Comparison of ENCODE assay signal across 13 cellular contexts in the genomic region with DNA sequence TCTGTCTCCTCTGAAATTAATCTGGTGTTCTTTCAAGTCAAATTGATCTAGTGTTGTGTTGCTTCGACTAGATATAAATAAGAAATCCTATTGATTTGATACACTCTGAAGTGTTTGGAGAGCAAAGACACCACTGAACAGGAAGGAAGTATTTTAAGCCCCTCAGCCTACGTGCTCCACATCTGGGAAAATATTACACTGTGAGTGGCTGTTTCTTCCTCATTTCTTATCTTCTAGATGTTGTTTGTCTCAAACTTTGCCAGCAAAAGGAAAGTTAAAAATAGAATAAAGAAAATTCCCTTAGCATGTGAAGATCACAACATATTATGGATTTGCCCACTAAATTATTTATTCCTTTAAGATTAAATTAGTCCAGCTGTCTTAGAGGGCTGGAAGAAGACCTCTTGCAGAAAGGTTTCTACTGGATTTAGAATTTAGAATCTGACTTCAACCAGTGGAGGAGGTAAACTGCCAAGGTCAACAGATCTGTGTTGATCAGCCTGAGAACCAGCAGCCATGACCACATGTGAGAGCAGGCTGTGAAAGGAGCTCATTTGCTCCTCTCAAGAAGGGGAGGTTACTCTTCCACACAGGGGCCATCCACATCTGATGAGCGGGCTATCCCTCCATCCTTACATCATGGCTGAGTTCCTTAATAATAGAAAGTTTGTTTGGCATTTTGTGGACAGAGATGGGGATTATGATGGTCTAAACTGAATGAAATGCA. TPM values are rescaled to one million over a fixed set of nuclear protein-coding genes. Genes with fewer than 3 reads are reported as not detected.
DNase-seq lines count a peak whose midpoint lies in the region; ATAC-seq and TF ChIP-seq lines count a peak whose summit lies in the region.
"Had no signal": no experiment of that assay in that cellular context is flagged by ENCODE, and none has a peak within 500 bp of the region (broad histone marks: within the 10 kb centered on the region; RNA-seq: fewer than 3 reads in every experiment).

No MANE protein-coding gene starts in this region.

- in situ Hi-C loops in GM13977 (cut with MboI; ENCODE audit: low pct_unique_long_range_greater_than_20kb, low sequenced_read_pairs, unreplicated experiment): no loop called here

- H3K27me3 ChIP-seq in body of pancreas (no peaks in the 10 kb centered on the region), thoracic aorta (replicated peaks; ENCODE audit: insufficient read depth) (no peaks in the 10 kb centered on the region)
- H3K27me3 ChIP-seq: tibial artery had no signal

- H3K9me2 ChIP-seq in OCI-LY7 (ENCODE audit: insufficient read depth, low read length): no peaks in the 10 kb centered on the region

- 26 to 36% methylated on average over 3 of the region's 3 CpGs for WGBS in body of pancreas, 2 donors

- H3K9me3 ChIP-seq in OCI-LY7 (ENCODE audit: low read length): peaks cover 9% of the 10 kb centered on the region; the same call in 1 of the 2 replicates
- no peaks in the 10 kb centered on the region for H3K9me3 ChIP-seq in body of pancreas
- H3K9me3 ChIP-seq in thoracic aorta: no peaks in the 10 kb centered on the region
- H3K9me3 ChIP-seq: tibial artery had no signal

- no peak for TF ChIP-seq POLR2A in body of pancreas (IDR thresholded peaks at IDR 0.05)

- H2AFZ ChIP-seq in OCI-LY7 (ENCODE audit: low read length): peak overlapping the region; percentile 36; the same call in 1 of the 2 replicates

- no peaks in the 10 kb centered on the region for H3K36me3 ChIP-seq in OCI-LY7 (ENCODE audit: insufficient read depth, low read length)
- H3K36me3 ChIP-seq in body of pancreas (replicated peaks in 1 of 2; ENCODE audit: insufficient read depth in 1 of 2, low read depth in 2 of 2): no peaks in the 10 kb centered on the region
- H3K36me3 ChIP-seq in thoracic aorta: no peaks in the 10 kb centered on the region
- H3K36me3 ChIP-seq: tibial artery had no signal

- no peak overlapping the region for H3K27ac ChIP-seq in OCI-LY7 (ENCODE audit: low read depth, low read length, poor library complexity, severe bottlenecking)
- peak overlapping the region; percentile 18 to 68 (median 58) for H3K27ac ChIP-seq in body of pancreas
- H3K27ac ChIP-seq in thoracic aorta: peak overlapping the region; percentile 12 to 30
- H3K27ac ChIP-seq: RWPE1 had no signal

- CTCF ChIA-PET in OCI-LY7 (lab: Charles Lee; ENCODE audit: unreplicated experiment): no interaction called here

- TF ChIP-seq CTCF in OCI-LY7 (conservative IDR thresholded peaks at IDR 0.05; ENCODE audit: low read length) (no peak), body of pancreas (IDR thresholded peaks at IDR 0.05) (no peak), thoracic aorta (IDR thresholded peaks at IDR 0.05) (no peak), GM13977 (IDR thresholded peaks at IDR 0.05; ENCODE audit: extremely low read depth, insufficient read depth, missing control alignments) (no peak)

- POLR2A ChIA-PET in OCI-LY7 (lab: Charles Lee): interaction anchor here (0.6 to 1.3 kb wide), 2 partner anchors 15 to 151 kb away, joined by 3 to 4 read pairs; no protein-coding TSS in a partner anchor

- TSS peak; percentile 19 for BruUV-seq in OCI-LY7 (replicated peaks; lab: Mats Ljungman, UMichigan)

- no peaks in the 10 kb centered on the region for H4K20me1 ChIP-seq in OCI-LY7 (ENCODE audit: insufficient read depth, low read length)

- no peaks in the 10 kb centered on the region for H3K79me2 ChIP-seq in OCI-LY7 (ENCODE audit: insufficient read depth, low read depth, low read length)

- no peak for DNase-seq in activated naive CD4-positive, alpha-beta T cell treated with anti-CD3 and anti-CD28 coated beads, Interleukin-2, amount 50 U/mL, for 72 hours (ENCODE audit: low spot score in 2 of 2)
- DNase-seq in activated naive CD4-positive, alpha-beta T cell treated with Interleukin-2 at 50 U/mL for 16 hours: no peak
- DNase-seq in OCI-LY7 (ENCODE audit: low spot score) (no peak), body of pancreas (peak in 3 of 4 donors; percentile 38 to 66 (median 53)), thoracic aorta (ENCODE audit: low spot score) (no peak), left lobe of liver (ENCODE audit: low spot score) (no peak), AG08396 (ENCODE audit: low spot score) (no peak), GM13977 (ENCODE audit: low spot score) (no peak)
- DNase-seq: activated naive CD4-positive, alpha-beta T cell treated with anti-CD3 and anti-CD28 coated beads, Interleukin-2, amount 10 ng/mL, durations not matched to agents 7 days and 5 days; head of caudate nucleus; tibial artery had no signal

- peaks cover 5 to 7% of the 10 kb centered on the region in 2 donors for H3K9me3 Mint-ChIP-seq in activated naive CD4-positive, alpha-beta T cell treated with anti-CD3 and anti-CD28 coated beads, Interleukin-2, amount 50 U/mL, for 72 hours
- H3K9me3 Mint-ChIP-seq: activated naive CD4-positive, alpha-beta T cell treated with anti-CD3 and anti-CD28 coated beads, Interleukin-2, amount 10 ng/mL, durations not matched to agents 7 days and 5 days had no signal

- intact Hi-C loops in OCI-LY7 (cut with micrococcal nuclease; ENCODE audit: unreplicated experiment): no loop called here
- intact Hi-C loops in body of pancreas (cut with DNase I): no loop called here

- ATAC-seq in activated naive CD4-positive, alpha-beta T cell treated with anti-CD3 and anti-CD28 coated beads, Interleukin-2, amount 50 U/mL, for 72 hours: no peak
- ATAC-seq in body of pancreas (peak; percentile 31), thoracic aorta (ENCODE audit: insufficient number of reproducible peaks, low FRiP score, low read depth) (peak; percentile 52), left lobe of liver (no peak)

- H3K4me1 ChIP-seq in OCI-LY7 (ENCODE audit: insufficient read depth, low read length, poor library complexity, severe bottlenecking) (peaks cover 12% of the 10 kb centered on the region), body of pancreas (peaks cover 80% of the 10 kb centered on the region), thoracic aorta (ENCODE audit: control insufficient read depth in 1 of 2, low read depth in 2 of 2) (peaks cover 18 to 19% of the 10 kb centered on the region in 2 donors)

- peak overlapping the region; percentile 68 to 89 for H3K27ac Mint-ChIP-seq in activated naive CD4-positive, alpha-beta T cell treated with anti-CD3 and anti-CD28 coated beads, Interleukin-2, amount 50 U/mL, for 72 hours
- H3K27ac Mint-ChIP-seq: activated naive CD4-positive, alpha-beta T cell treated with anti-CD3 and anti-CD28 coated beads, Interleukin-2, amount 10 ng/mL, durations not matched to agents 7 days and 5 days had no signal

- no peak overlapping the region for H3K4me3 ChIP-seq in OCI-LY7 (ENCODE audit: low read depth, low read length, poor library complexity, severe bottlenecking)
- no peak overlapping the region for H3K4me3 ChIP-seq in body of pancreas
- H3K4me3 ChIP-seq in thoracic aorta: no peak overlapping the region
- H3K4me3 ChIP-seq: tibial artery had no signal

- H3K4me2 ChIP-seq in OCI-LY7 (ENCODE audit: low read length): no peak overlapping the region

- H3K36me3 Mint-ChIP-seq in activated naive CD4-positive, alpha-beta T cell treated with anti-CD3 and anti-CD28 coated beads, Interleukin-2, amount 50 U/mL, for 72 hours: peaks cover 9 to 10% of the 10 kb centered on the region in 2 donors
- H3K36me3 Mint-ChIP-seq: activated naive CD4-positive, alpha-beta T cell treated with anti-CD3 and anti-CD28 coated beads, Interleukin-2, amount 10 ng/mL, durations not matched to agents 7 days and 5 days had no signal

RNA-seq across cellular contexts. Expression of a gene that starts 46.3 kb away (rescaled TPM):
- total RNA-seq in activated naive CD4-positive, alpha-beta T cell treated with anti-CD3 and anti-CD28 coated beads, Interleukin-2, amount 50 U/mL, for 72 hours: 1 to 10 TPM in 1 of 2 donors, under 1 TPM in 1; 0.51 to 1.2 TPM
- 2.1 and 2.4 TPM in 2 replicates for total RNA-seq in OCI-LY7 (2014; rRNA removed; shearing (Covaris generic))
- 2.5 and 3.8 TPM in 2 replicates for total RNA-seq in OCI-LY7 (2022)
- total RNA-seq in body of pancreas: 1 to 10 TPM; 1.3 to 2.0 TPM
- 10 to 100 TPM in 1 of 2 donors, 1 to 10 TPM in 1; 7.3 to 13.5 TPM for total RNA-seq in thoracic aorta
- not detected for total RNA-seq in left lobe of liver
- total RNA-seq: H1 had no signal

Comparison
In these comparisons a context has a peak if more than half of its experiments do, and no peak if none do; other contexts are left out.
1. ATAC-seq: peak in body of pancreas (single experiment) and thoracic aorta (single experiment); none in activated naive CD4-positive, alpha-beta T cell treated with anti-CD3 and anti-CD28 coated beads, Interleukin-2, amount 50 U/mL, for 72 hours (0 of 2) and left lobe of liver (single experiment).
2. DNase-seq: peak in body of pancreas (3 of 4); none in activated naive CD4-positive, alpha-beta T cell treated with anti-CD3 and anti-CD28 coated beads, Interleukin-2, amount 50 U/mL, for 72 hours (0 of 2), activated naive CD4-positive, alpha-beta T cell treated with Interleukin-2 at 50 U/mL for 16 hours (single experiment), OCI-LY7 (single experiment), thoracic aorta (single experiment), left lobe of liver (single experiment), AG08396 (single experiment) and GM13977 (single experiment).